In the genomic region with DNA sequence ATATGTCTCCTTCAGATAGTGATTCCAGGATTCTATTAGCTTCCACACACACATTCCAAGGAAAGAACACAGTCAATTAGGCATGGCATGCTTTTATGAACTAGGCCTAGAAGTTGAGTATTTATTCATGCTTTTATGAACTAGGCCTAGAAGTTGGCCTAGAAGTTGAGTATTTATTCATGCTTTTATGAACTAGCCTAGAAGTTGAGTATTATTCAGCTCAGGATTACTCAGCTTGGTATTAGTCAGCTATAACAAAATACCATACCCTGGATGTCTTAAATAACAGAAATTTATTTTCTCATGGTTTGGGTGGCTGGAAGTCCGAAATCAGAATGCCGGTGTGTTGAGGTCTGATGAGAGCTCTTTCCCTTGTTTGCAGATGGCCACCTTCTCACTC, we compare ENCODE assay signal across 30 cellular contexts.
DNase-seq lines count a peak whose midpoint lies in the region; FAIRE-seq and TF ChIP-seq lines count a peak whose summit lies in the region.
"Had no signal": no experiment of that assay in that cellular context is flagged by ENCODE, and none has a peak within 500 bp of the region (broad histone marks: within the 10 kb centered on the region; RNA-seq: fewer than 3 reads in every experiment).

No MANE protein-coding gene starts in this region.

- H3K79me2 ChIP-seq in mammary epithelial cell (ENCODE audit: insufficient read depth, low read length) (no peaks in the 10 kb centered on the region), OCI-LY7 (ENCODE audit: insufficient read depth, low read depth, low read length) (no peaks in the 10 kb centered on the region)
- H3K79me2 ChIP-seq: hepatocyte had no signal

- H2AFZ ChIP-seq in mammary epithelial cell (ENCODE audit: low read depth, low read length) (no peak overlapping the region), OCI-LY7 (ENCODE audit: low read length) (no peak overlapping the region)
- H2AFZ ChIP-seq: hepatocyte had no signal

- TF ChIP-seq CTCF in MCF 10A (IDR thresholded peaks at IDR 0.05; ENCODE audit: unreplicated experiment): no peak
- TF ChIP-seq CTCF in breast epithelium (IDR thresholded peaks at IDR 0.05): no peak
- TF ChIP-seq CTCF in mammary epithelial cell (conservative IDR thresholded peaks at IDR 0.05 in 1 of 2, IDR thresholded peaks at IDR 0.05 in 1 of 2; ENCODE audit: extremely low read depth in 1 of 2, insufficient read depth in 1 of 2, low read depth in 1 of 2, low read length in 2 of 2): no peak
- TF ChIP-seq CTCF in kidney (IDR thresholded peaks at IDR 0.05; ENCODE audit: borderline replicate concordance, extremely low read depth, insufficient read depth): no peak
- no peak for TF ChIP-seq CTCF in OCI-LY7 (conservative IDR thresholded peaks at IDR 0.05; ENCODE audit: low read length)
- no peak for TF ChIP-seq CTCF in GM10248 (IDR thresholded peaks at IDR 0.05; ENCODE audit: control extremely low read depth, extremely low read depth, low read depth, missing control alignments)

- H4K20me1 ChIP-seq in mammary epithelial cell (ENCODE audit: insufficient read depth, low read length): no peaks in the 10 kb centered on the region
- no peaks in the 10 kb centered on the region for H4K20me1 ChIP-seq in OCI-LY7 (ENCODE audit: insufficient read depth, low read length)
- H4K20me1 ChIP-seq: BLaER1 had no signal

- no peak overlapping the region for H3K27ac ChIP-seq in breast epithelium
- H3K27ac ChIP-seq in mammary epithelial cell (ENCODE audit: insufficient read depth, low read depth, low read length): peak overlapping the region; percentile 37
- H3K27ac ChIP-seq in kidney (ENCODE audit: low read depth in 2 of 2, low read length in 2 of 2): no peak overlapping the region
- no peak overlapping the region for H3K27ac ChIP-seq in CD4-positive, alpha-beta memory T cell (ENCODE audit: low read depth, low read length)
- no peak overlapping the region for H3K27ac ChIP-seq in OCI-LY7 (ENCODE audit: low read depth, low read length, poor library complexity, severe bottlenecking)
- H3K27ac ChIP-seq: 22Rv1, BLaER1, hepatocyte, right lobe of liver, tibial artery had no signal

- FAIRE-seq in kidney (lab: Jason Lieb, UNC): no peak
- FAIRE-seq: endothelial cell of umbilical vein, frontal cortex, GM12878 had no signal

- BruUV-seq in MCF 10A (replicated peaks; lab: Mats Ljungman, UMichigan) (no TSS peak), mammary epithelial cell (replicated peaks; lab: Mats Ljungman, UMichigan) (no TSS peak), OCI-LY7 (replicated peaks; lab: Mats Ljungman, UMichigan) (no TSS peak)

- TF ChIP-seq POLR2A in breast epithelium (IDR thresholded peaks at IDR 0.05): no peak

- H3K27ac Mint-ChIP-seq in MCF 10A (ENCODE audit: low read depth, unreplicated experiment): peak overlapping the region; percentile 71
- H3K27ac Mint-ChIP-seq in CD4-positive, alpha-beta memory T cell: no peak overlapping the region
- H3K27ac Mint-ChIP-seq: immature natural killer cell, T-helper 17 cell had no signal

- H3K4me3 ChIP-seq in breast epithelium: no peak overlapping the region
- H3K4me3 ChIP-seq in mammary epithelial cell (replicated peaks in 1 of 3; ENCODE audit: insufficient read depth in 1 of 3, low read depth in 2 of 3, low read length in 3 of 3): no peak overlapping the region
- H3K4me3 ChIP-seq in kidney (ENCODE audit: low read length in 2 of 2): no peak overlapping the region
- H3K4me3 ChIP-seq in CD4-positive, alpha-beta memory T cell (ENCODE audit: low read length in 2 of 2): no peak overlapping the region
- H3K4me3 ChIP-seq in OCI-LY7 (ENCODE audit: low read depth, low read length, poor library complexity, severe bottlenecking): no peak overlapping the region
- H3K4me3 ChIP-seq: BLaER1, GM12878, hepatocyte, right lobe of liver, tibial artery had no signal

- peaks cover 17% of the 10 kb centered on the region for H3K4me1 Mint-ChIP-seq in MCF 10A (ENCODE audit: insufficient read depth, unreplicated experiment)
- no peaks in the 10 kb centered on the region for H3K4me1 Mint-ChIP-seq in CD4-positive, alpha-beta memory T cell
- H3K4me1 Mint-ChIP-seq: immature natural killer cell, T-helper 17 cell had no signal

- H3K27me3 ChIP-seq in breast epithelium: no peaks in the 10 kb centered on the region
- H3K27me3 ChIP-seq in mammary epithelial cell (ENCODE audit: insufficient read depth, low read length): no peaks in the 10 kb centered on the region
- no peaks in the 10 kb centered on the region for H3K27me3 ChIP-seq in CD4-positive, alpha-beta memory T cell (ENCODE audit: insufficient read depth, low read length)
- H3K27me3 ChIP-seq: BLaER1, hepatocyte, right lobe of liver, tibial artery had no signal

- no peak overlapping the region for H3K4me3 Mint-ChIP-seq in MCF 10A (ENCODE audit: unreplicated experiment)
- H3K4me3 Mint-ChIP-seq in CD4-positive, alpha-beta memory T cell: no peak overlapping the region
- H3K4me3 Mint-ChIP-seq: activated T-cell treated with anti-CD3 and anti-CD28 coated beads, Interleukin-2, amount 50 U/mL, for 4 hours; immature natural killer cell; T-helper 17 cell had no signal

- no peak overlapping the region for H3K9ac ChIP-seq in mammary epithelial cell (ENCODE audit: insufficient read depth, low read length)
- no peak overlapping the region for H3K9ac ChIP-seq in kidney (ENCODE audit: low read length in 2 of 2)
- H3K9ac ChIP-seq: BLaER1 had no signal

- WGBS in mammary epithelial cell (ENCODE audit: low coverage, missing lambda C conversion rate): 78% methylated on average over 2 of the region's 2 CpGs

- H3K36me3 Mint-ChIP-seq in MCF 10A (ENCODE audit: insufficient read depth, unreplicated experiment): no peaks in the 10 kb centered on the region
- no peaks in the 10 kb centered on the region for H3K36me3 Mint-ChIP-seq in CD4-positive, alpha-beta memory T cell
- H3K36me3 Mint-ChIP-seq: immature natural killer cell had no signal

- H3K36me3 ChIP-seq in breast epithelium (no peaks in the 10 kb centered on the region), mammary epithelial cell (ENCODE audit: insufficient read depth, low read length) (no peaks in the 10 kb centered on the region), kidney (ENCODE audit: control insufficient read depth in 1 of 2, insufficient read depth in 2 of 2, low read length in 2 of 2) (no peaks in the 10 kb centered on the region), OCI-LY7 (ENCODE audit: insufficient read depth, low read length) (no peaks in the 10 kb centered on the region)
- H3K36me3 ChIP-seq in CD4-positive, alpha-beta memory T cell (ENCODE audit: insufficient read depth, low read length): no peaks in the 10 kb centered on the region
- H3K36me3 ChIP-seq: BLaER1, right lobe of liver, tibial artery had no signal

- H3K27me3 Mint-ChIP-seq in MCF 10A (ENCODE audit: insufficient read depth, unreplicated experiment): no peaks in the 10 kb centered on the region
- no peaks in the 10 kb centered on the region for H3K27me3 Mint-ChIP-seq in CD4-positive, alpha-beta memory T cell
- H3K27me3 Mint-ChIP-seq: T-helper 17 cell had no signal

- H3K9me3 Mint-ChIP-seq in MCF 10A (ENCODE audit: unreplicated experiment): no peaks in the 10 kb centered on the region
- H3K9me3 Mint-ChIP-seq in CD4-positive, alpha-beta memory T cell: peaks cover 0 to 15% (median 6%) of the 10 kb centered on the region in 8 donors

- dilution Hi-C loops in mammary epithelial cell (cut with HindIII; ENCODE audit: low sequenced_read_pairs): no loop called here

- CTCF ChIA-PET in MCF 10A (lab: Yijun Ruan, JAX) (interaction anchor here (0.6 to 0.7 kb wide), 3 partner anchors 335 to 1698 kb away, joined by 3 to 4 read pairs (median 3); no protein-coding TSS in a partner anchor), mammary epithelial cell (lab: Charles Lee; ENCODE audit: low non-redundant PET) (no interaction called here), OCI-LY7 (lab: Charles Lee; ENCODE audit: unreplicated experiment) (no interaction called here), GM10248 (lab: Yijun Ruan, JAX) (no interaction called here)
- CTCF ChIA-PET in CD4-positive, alpha-beta memory T cell (lab: Charles Lee; ENCODE audit: partially characterized antibody): no interaction called here

- no peaks in the 10 kb centered on the region for H3K9me3 ChIP-seq in breast epithelium
- no peaks in the 10 kb centered on the region for H3K9me3 ChIP-seq in mammary epithelial cell (replicated peaks; ENCODE audit: insufficient read depth, low read length)
- peaks cover 0 to 3% of the 10 kb centered on the region in 2 donors for H3K9me3 ChIP-seq in kidney (ENCODE audit: control insufficient read depth in 1 of 2, low read length in 2 of 2)
- no peaks in the 10 kb centered on the region for H3K9me3 ChIP-seq in CD4-positive, alpha-beta memory T cell (ENCODE audit: control insufficient read depth in 1 of 2, low read length in 2 of 2)
- no peaks in the 10 kb centered on the region for H3K9me3 ChIP-seq in OCI-LY7 (ENCODE audit: low read length)
- H3K9me3 ChIP-seq: BLaER1, Caco-2, right lobe of liver, tibial artery had no signal

- intact Hi-C loops in MCF 10A (cut with micrococcal nuclease): loop anchor here (5.0 kb wide), 1 partner anchor 440 kb away; no protein-coding TSS in a partner anchor
- intact Hi-C loops in breast epithelium (cut with DNase I; ENCODE audit: low total_unique reads): no loop called here
- intact Hi-C loops in mammary epithelial cell (cut with micrococcal nuclease): loop anchor here (5.0 kb wide), 1 partner anchor 445 kb away; a partner anchor contains a TSS
- intact Hi-C loops in kidney (cut with DNase I): no loop called here
- intact Hi-C loops in CD4-positive, alpha-beta memory T cell (cut with micrococcal nuclease): no loop called here
- intact Hi-C loops in OCI-LY7 (cut with micrococcal nuclease; ENCODE audit: unreplicated experiment): no loop called here

- in situ Hi-C loops in mammary epithelial cell (cut with MboI; ENCODE audit: low sequenced_read_pairs in 2 of 2): no loop called here

- no peaks in the 10 kb centered on the region for H3K9me2 ChIP-seq in OCI-LY7 (ENCODE audit: insufficient read depth, low read length)

- no peak overlapping the region for H3K4me2 ChIP-seq in mammary epithelial cell (ENCODE audit: insufficient read depth, low read depth, low read length)
- no peak overlapping the region for H3K4me2 ChIP-seq in OCI-LY7 (ENCODE audit: low read length)
- H3K4me2 ChIP-seq: BLaER1, hepatocyte had no signal

- no peaks in the 10 kb centered on the region for H3K4me1 ChIP-seq in breast epithelium
- H3K4me1 ChIP-seq in mammary epithelial cell (ENCODE audit: insufficient read depth, low read length): peaks cover 14% of the 10 kb centered on the region
- no peaks in the 10 kb centered on the region for H3K4me1 ChIP-seq in kidney (ENCODE audit: control insufficient read depth in 1 of 2, insufficient read depth in 1 of 2, low read depth in 1 of 2, low read length in 2 of 2)
- no peaks in the 10 kb centered on the region for H3K4me1 ChIP-seq in CD4-positive, alpha-beta memory T cell (ENCODE audit: insufficient read depth, low read length)
- no peaks in the 10 kb centered on the region for H3K4me1 ChIP-seq in OCI-LY7 (ENCODE audit: insufficient read depth, low read length, poor library complexity, severe bottlenecking)
- H3K4me1 ChIP-seq: BLaER1, Caco-2, right lobe of liver, tibial artery had no signal

- POLR2A ChIA-PET in MCF 10A (lab: Yijun Ruan, JAX): interaction anchor here (0.6 to 1.7 kb wide), 4 partner anchors 7 to 281 kb away, joined by 3 to 4 read pairs (median 4); no protein-coding TSS in a partner anchor
- POLR2A ChIA-PET in CD4-positive, alpha-beta memory T cell (lab: Charles Lee; ENCODE audit: partially characterized antibody): no interaction called here
- POLR2A ChIA-PET in OCI-LY7 (lab: Charles Lee): interaction anchor here (0.7 kb wide), 2 partner anchors 56 to 299 kb away, joined by 3 to 4 read pairs; no protein-coding TSS in a partner anchor
- POLR2A ChIA-PET in GM10248 (lab: Yijun Ruan, JAX): no interaction called here

- no peak for DNase-seq in MCF 10A (ENCODE audit: unreplicated experiment)
- no peak for DNase-seq in breast epithelium (ENCODE audit: low spot score in 2 of 2)
- DNase-seq in mammary epithelial cell: peak; percentile 37
- DNase-seq in iris pigment epithelial cell (ENCODE audit: low read depth): peak; percentile 60
- no peak for DNase-seq in kidney
- no peak for DNase-seq in CD4-positive, alpha-beta memory T cell
- no peak for DNase-seq in OCI-LY7 (ENCODE audit: low spot score)
- no peak for DNase-seq in GM10248 (ENCODE audit: extremely low spot score)
- DNase-seq: activated CD4-positive, alpha-beta T cell treated with anti-CD3 and anti-CD28 coated beads for 4 hours; activated naive CD4-positive, alpha-beta T cell; activated T-cell treated with anti-CD3 and anti-CD28 coated beads, Interleukin-2, amount 50 U/mL, for 4 hours; amygdala; Caco-2; caudate nucleus; DMS79 treated with DMSO at 0.1 percent for 48 hours; H7; immature natural killer cell; NCI-H187 treated with DMSO at 0.1 percent for 48 hours; NCI-H526 treated with DMSO at 0.1 percent for 48 hours; right lobe of liver; stimulated activated CD4-positive, alpha-beta T cell treated with anti-CD3 and anti-CD28 coated beads, Interleukin-15, amount 100 ng/mL, for 24 hours; stimulated activated naive CD8-positive, alpha-beta T cell treated with anti-CD3 and anti-CD28 coated beads, Interleukin-15, Interleukin-2, amounts not matched to agents 100 U/mL and 50 U/mL, for 24 hours; T-helper 17 cell; tibial artery had no signal

Comparison
In these comparisons a context has a peak if more than half of its experiments do, and no peak if none do; other contexts are left out.
1. DNase-seq: peak in mammary epithelial cell (single experiment) and iris pigment epithelial cell (single experiment); none in MCF 10A (single experiment), breast epithelium (0 of 2), kidney (single experiment), CD4-positive, alpha-beta memory T cell (0 of 5), OCI-LY7 (single experiment) and GM10248 (single experiment).
2. intact Hi-C loops: an anchor here in MCF 10A (5.0 kb wide) and mammary epithelial cell (5.0 kb wide); none called in breast epithelium, kidney, CD4-positive, alpha-beta memory T cell and OCI-LY7.
3. POLR2A ChIA-PET loops: an anchor here in MCF 10A (0.6 to 1.7 kb wide) and OCI-LY7 (0.7 kb wide); none called in CD4-positive, alpha-beta memory T cell and GM10248.